In genomic region chr12:57280234-57281062, GRCh38 we compare ENCODE assay signal across 1 cellular context.
TF ChIP-seq lines count a peak whose summit lies in the region.

No MANE protein-coding gene starts in this region.

TF ChIP-seq in HepG2, 621 proteins besides CTCF, POLR2A, EP300 and RAD21 (continues in another document):
- TF ChIP-seq PBX2 (CRISPR knock-in tag; IDR thresholded peaks at IDR 0.05) (peak; percentile 72), SMAD3 (CRISPR knock-in tag; IDR thresholded peaks at IDR 0.05) (no peak), JUND (CRISPR knock-in tag; IDR thresholded peaks at IDR 0.05) (peak; percentile 82), MXI1 (IDR thresholded peaks at IDR 0.05; ENCODE audit: borderline replicate concordance, low read depth, low read length) (peak; percentile 40; the same call in 1 of the 3 replicates), ZNF687 (CRISPR knock-in tag; IDR thresholded peaks at IDR 0.05) (peak; percentile 64), ZNF674 (CRISPR knock-in tag; IDR thresholded peaks at IDR 0.05; ENCODE audit: low read depth) (no peak), ATF3 (CRISPR knock-in tag; IDR thresholded peaks at IDR 0.05) (peak; percentile 89), HIVEP1 (CRISPR knock-in tag; IDR thresholded peaks at IDR 0.05) (no peak), RFXAP (CRISPR knock-in tag; IDR thresholded peaks at IDR 0.05; ENCODE audit: borderline replicate concordance) (peak; percentile 80), GATAD2A (CRISPR knock-in tag; IDR thresholded peaks at IDR 0.05) (peak; percentile 53), ERF (CRISPR knock-in tag; IDR thresholded peaks at IDR 0.05) (0 out of 2 replicates have a peak, but pooled peaks have one; percentile 27), ZNF790 (CRISPR knock-in tag; IDR thresholded peaks at IDR 0.05; ENCODE audit: borderline replicate concordance) (no peak), TERF1 (CRISPR knock-in tag; IDR thresholded peaks at IDR 0.05) (no peak), FOXM1 (CRISPR knock-in tag; IDR thresholded peaks at IDR 0.05) (no peak), MBNL3 (CRISPR knock-in tag; conservative IDR thresholded peaks at IDR 0.05) (no peak), SOX6 (IDR thresholded peaks at IDR 0.05) (no peak), SOX6 (CRISPR knock-in tag; IDR thresholded peaks at IDR 0.05) (no peak), FOXK2 (IDR thresholded peaks at IDR 0.05) (no peak), ZNF746 (CRISPR knock-in tag; IDR thresholded peaks at IDR 0.05) (no peak), THAP11 (CRISPR knock-in tag; IDR thresholded peaks at IDR 0.05) (peak; percentile 35; the same call in 1 of the 2 replicates), SPEN (CRISPR knock-in tag; IDR thresholded peaks at IDR 0.05; ENCODE audit: low read depth) (no peak), ARID5B (CRISPR knock-in tag; IDR thresholded peaks at IDR 0.05) (peak; percentile 55), ATF7 (IDR thresholded peaks at IDR 0.05) (peak; percentile 22; the same call in 1 of the 2 replicates), ATF7 (CRISPR knock-in tag; IDR thresholded peaks at IDR 0.05) (no peak), YEATS4 (CRISPR knock-in tag; IDR thresholded peaks at IDR 0.05; ENCODE audit: borderline replicate concordance) (no peak), PAXIP1 (CRISPR knock-in tag; conservative IDR thresholded peaks at IDR 0.05) (0 out of 2 replicates have a peak, but pooled peaks have one; percentile 42), ZBTB39 (CRISPR knock-in tag; IDR thresholded peaks at IDR 0.05) (no peak), ETV5 (CRISPR knock-in tag; IDR thresholded peaks at IDR 0.05; ENCODE audit: borderline replicate concordance) (peak; percentile 48; the same call in 1 of the 2 replicates), ZNF382 (CRISPR knock-in tag; IDR thresholded peaks at IDR 0.05; ENCODE audit: borderline replicate concordance) (no peak), SP1 (IDR thresholded peaks at IDR 0.05) (no peak), SP1 (CRISPR knock-in tag; IDR thresholded peaks at IDR 0.05) (no peak), ZNF740 (CRISPR knock-in tag; IDR thresholded peaks at IDR 0.05) (no peak), POLR2G (IDR thresholded peaks at IDR 0.05; ENCODE audit: low read depth, low read length) (peak; percentile 75), PCBP2 (optimal IDR thresholded peaks at IDR 0.05; ENCODE audit: low read depth, low read length, poor library complexity, severe bottlenecking) (no peak), JUNB (CRISPR knock-in tag; IDR thresholded peaks at IDR 0.05; ENCODE audit: borderline replicate concordance) (peak; percentile 75; the same call in 1 of the 2 replicates), CERS6 (CRISPR knock-in tag; IDR thresholded peaks at IDR 0.05) (no peak), GPN1 (CRISPR knock-in tag; IDR thresholded peaks at IDR 0.05; ENCODE audit: borderline replicate concordance) (no peak), ZNF597 (CRISPR knock-in tag; IDR thresholded peaks at IDR 0.05) (no peak), TFE3 (CRISPR knock-in tag; IDR thresholded peaks at IDR 0.05) (peak; percentile 89), MXD4 (CRISPR knock-in tag; IDR thresholded peaks at IDR 0.05) (no peak), SMARCE1 (IDR thresholded peaks at IDR 0.05; ENCODE audit: borderline replicate concordance) (no peak), KAT8 (CRISPR knock-in tag; IDR thresholded peaks at IDR 0.05) (peak; percentile 64), JUN (CRISPR knock-in tag; IDR thresholded peaks at IDR 0.05) (peak; percentile 79)
